Comparison of ENCODE assay signal across 15 cellular contexts in the genomic region with DNA sequence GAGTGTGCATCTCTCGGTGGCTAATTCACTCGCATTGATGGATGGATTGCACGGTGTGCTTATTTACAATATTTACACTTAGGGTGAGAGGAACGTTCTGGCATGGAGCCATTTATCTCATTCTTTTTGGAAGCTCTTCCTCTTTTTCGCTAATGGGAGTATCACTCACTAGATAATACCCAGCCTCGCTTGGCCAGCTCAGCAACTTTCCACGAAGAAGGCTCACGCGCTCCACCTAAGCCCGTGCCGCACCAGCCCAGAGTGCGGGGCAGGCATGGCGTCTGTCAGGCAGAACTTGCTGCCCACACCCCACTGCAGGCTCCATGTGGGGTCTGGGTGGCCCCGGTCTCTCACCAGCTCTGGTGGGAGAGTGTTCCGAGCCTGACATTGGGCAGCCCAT.
DNase-seq lines count a peak whose midpoint lies in the region; ATAC-seq lines count a peak whose summit lies in the region.
"Had no signal": no experiment of that assay in that cellular context is flagged by ENCODE, and none has a peak within 500 bp of the region (broad histone marks: within the 10 kb centered on the region; RNA-seq: fewer than 3 reads in every experiment).

No MANE protein-coding gene starts in this region.

- H3K9ac ChIP-seq in neuronal stem cell (ENCODE audit: low read depth, low read length, poor library complexity) = no peak overlapping the region

- H3K79me1 ChIP-seq in neuronal stem cell (ENCODE audit: low read depth, low read length) = no peaks in the 10 kb centered on the region

- DNase-seq in DMS153 treated with DMSO at 0.1 percent for 48 hours (lab: John Stamatoyannopoulos, UW; ENCODE audit: unreplicated experiment) (peak; percentile 22), NCI-H128 (lab: John Stamatoyannopoulos, UW; ENCODE audit: unreplicated experiment) (peak; percentile 67), NCI-H69 (lab: John Stamatoyannopoulos, UW) (peak; percentile 0), neuronal stem cell (ENCODE audit: low spot score) (no peak), ACHN (no peak), SIG-M5 treated with dmso at 0.1 percent for 504 hours (lab: John Stamatoyannopoulos, UW; ENCODE audit: unreplicated experiment) (no peak), Kasumi-1 (lab: John Stamatoyannopoulos, UW) (no peak)
- no peak for DNase-seq in stimulated activated effector memory CD8-positive, alpha-beta T cell treated with anti-CD3 and anti-CD28 coated beads, Interleukin-12 subunit alpha, Interleukin-12 subunit beta, amount 100 ng/mL, for 72 hours (ENCODE audit: low spot score in 2 of 2)
- DNase-seq: C1 segment of cervical spinal cord; CD8-positive, alpha-beta memory T cell; H9; NCI-H2107; NCI-H446 treated with DMSO at 0.1 percent for 48 hours had no signal

- H2BK15ac ChIP-seq in neuronal stem cell (ENCODE audit: low read length) = no peak overlapping the region

- H3K4me3 Mint-ChIP-seq in stimulated activated effector memory CD8-positive, alpha-beta T cell treated with anti-CD3 and anti-CD28 coated beads, Interleukin-12 subunit alpha, Interleukin-12 subunit beta, amount 100 ng/mL, for 72 hours = no peak overlapping the region
- H3K4me3 Mint-ChIP-seq: CD8-positive, alpha-beta memory T cell; H9 had no signal

- H3K36me3 ChIP-seq in neuronal stem cell (replicated peaks in 1 of 2; ENCODE audit: control insufficient read depth in 2 of 2, insufficient read depth in 2 of 2, low read length in 2 of 2) = no peaks in the 10 kb centered on the region

- no peaks in the 10 kb centered on the region for H3K4me1 ChIP-seq in neuronal stem cell (ENCODE audit: control insufficient read depth in 2 of 2, insufficient read depth in 1 of 2, low read depth in 1 of 2, low read length in 2 of 2)

- H3K14ac ChIP-seq in neuronal stem cell (ENCODE audit: low read length) = no peak overlapping the region

- no peak overlapping the region for H2AK5ac ChIP-seq in neuronal stem cell (ENCODE audit: low read depth, low read length)

- no peak overlapping the region for H3K4ac ChIP-seq in neuronal stem cell (ENCODE audit: low read length)

- in situ Hi-C loops in ACHN (cut with HindIII; ENCODE audit: low pct_ligation_motif_present, low pct_unique_long_range_greater_than_20kb, low sequenced_read_pairs) = no loop called here

- H3K9me3 Mint-ChIP-seq in stimulated activated effector memory CD8-positive, alpha-beta T cell treated with anti-CD3 and anti-CD28 coated beads, Interleukin-12 subunit alpha, Interleukin-12 subunit beta, amount 100 ng/mL, for 72 hours = no peaks in the 10 kb centered on the region
- H3K9me3 Mint-ChIP-seq: CD8-positive, alpha-beta memory T cell; H9 had no signal

- H3K4me3 ChIP-seq in neuronal stem cell (ENCODE audit: low read length in 2 of 2) = no peak overlapping the region
- H3K4me3 ChIP-seq: SK-N-MC had no signal

- no peaks in the 10 kb centered on the region for H3K36me3 Mint-ChIP-seq in stimulated activated effector memory CD8-positive, alpha-beta T cell treated with anti-CD3 and anti-CD28 coated beads, Interleukin-12 subunit alpha, Interleukin-12 subunit beta, amount 100 ng/mL, for 72 hours
- H3K36me3 Mint-ChIP-seq: CD8-positive, alpha-beta memory T cell had no signal

- no peaks in the 10 kb centered on the region for H3K9me3 ChIP-seq in neuronal stem cell (replicated peaks in 1 of 2; ENCODE audit: control insufficient read depth in 2 of 2, insufficient read depth in 1 of 2, low read depth in 1 of 2, low read length in 2 of 2)

- no peak overlapping the region for H3K27ac ChIP-seq in neuronal stem cell (replicated peaks; ENCODE audit: low read length)
- H3K27ac ChIP-seq: SK-N-MC had no signal

- H3K27me3 ChIP-seq in neuronal stem cell (ENCODE audit: control insufficient read depth in 3 of 3, insufficient read depth in 3 of 3, low read depth in 1 of 3, low read length in 3 of 3) = peaks cover 0 to 14% (median 0%) of the 10 kb centered on the region in 3 experiments

- H3K18ac ChIP-seq in neuronal stem cell (ENCODE audit: low read length) = peak overlapping the region; percentile 25

- H3K27ac Mint-ChIP-seq in stimulated activated effector memory CD8-positive, alpha-beta T cell treated with anti-CD3 and anti-CD28 coated beads, Interleukin-12 subunit alpha, Interleukin-12 subunit beta, amount 100 ng/mL, for 72 hours = no peak overlapping the region

- no CpG with 5 or more reads among the region's 15 CpGs for WGBS in neuronal stem cell (ENCODE audit: extremely low coverage in 2 of 2, insufficient read length in 2 of 2, insufficient replicate concordance in 1 of 2), 2 donors

- H4K8ac ChIP-seq in neuronal stem cell (ENCODE audit: low read depth, low read length) = no peak overlapping the region

- H2BK12ac ChIP-seq in neuronal stem cell (ENCODE audit: low read length) = no peak overlapping the region

- no peak overlapping the region for H2BK120ac ChIP-seq in neuronal stem cell (ENCODE audit: low read depth, low read length)

- no peak overlapping the region for H4K91ac ChIP-seq in neuronal stem cell (ENCODE audit: low read depth, low read length, poor library complexity)

- ATAC-seq in stimulated activated effector memory CD8-positive, alpha-beta T cell treated with anti-CD3 and anti-CD28 coated beads, Interleukin-12 subunit alpha, Interleukin-12 subunit beta, amount 100 ng/mL, for 72 hours = no peak
- ATAC-seq: HepG2 had no signal

- H2BK5ac ChIP-seq in neuronal stem cell (ENCODE audit: low read length) = no peak overlapping the region

- H3K23ac ChIP-seq in neuronal stem cell (ENCODE audit: low read depth, low read length, poor library complexity) = no peak overlapping the region

- H2AFZ ChIP-seq in neuronal stem cell (ENCODE audit: low read length) = no peak overlapping the region

- peaks cover 6% of the 10 kb centered on the region for H3K4me1 Mint-ChIP-seq in stimulated activated effector memory CD8-positive, alpha-beta T cell treated with anti-CD3 and anti-CD28 coated beads, Interleukin-12 subunit alpha, Interleukin-12 subunit beta, amount 100 ng/mL, for 72 hours

- H3K4me2 ChIP-seq in neuronal stem cell (ENCODE audit: insufficient read depth, low read length, poor library complexity, severe bottlenecking) = no peak overlapping the region

Comparison
In these comparisons a context has a peak if more than half of its experiments do, and no peak if none do; other contexts are left out.
1. DNase-seq: peak in DMS153 treated with DMSO at 0.1 percent for 48 hours (single experiment), NCI-H128 (single experiment) and NCI-H69 (single experiment); none in neuronal stem cell (single experiment), ACHN (single experiment), SIG-M5 treated with dmso at 0.1 percent for 504 hours (single experiment), Kasumi-1 (0 of 2) and stimulated activated effector memory CD8-positive, alpha-beta T cell treated with anti-CD3 and anti-CD28 coated beads, Interleukin-12 subunit alpha, Interleukin-12 subunit beta, amount 100 ng/mL, for 72 hours (0 of 2).